In genomic region chr12:114508529-114509129, GRCh38 we compare ENCODE assay signal across 1 cellular context.
TF ChIP-seq lines count a peak whose summit lies in the region.

No MANE protein-coding gene starts in this region.

TF ChIP-seq in WTC11, 78 proteins besides CTCF, POLR2A, EP300 and RAD21 (continued from another document):
- TF ChIP-seq ZSCAN18 (CRISPR knock-in tag; IDR thresholded peaks at IDR 0.05) (no peak), RORB (CRISPR knock-in tag; IDR thresholded peaks at IDR 0.05) (no peak), ZNF532 (CRISPR knock-in tag; IDR thresholded peaks at IDR 0.05; ENCODE audit: borderline replicate concordance) (no peak), NR1H2 (CRISPR knock-in tag; IDR thresholded peaks at IDR 0.05) (no peak), KAT7 (CRISPR knock-in tag; IDR thresholded peaks at IDR 0.05; ENCODE audit: borderline replicate concordance) (no peak), ZNF317 (CRISPR knock-in tag; IDR thresholded peaks at IDR 0.05; ENCODE audit: borderline replicate concordance, low read depth) (no peak), ZBTB43 (CRISPR knock-in tag; IDR thresholded peaks at IDR 0.05) (no peak), HMGA2 (CRISPR knock-in tag; IDR thresholded peaks at IDR 0.05) (no peak), FOXK1 (CRISPR knock-in tag; IDR thresholded peaks at IDR 0.05) (no peak), STAT6 (CRISPR knock-in tag; conservative IDR thresholded peaks at IDR 0.05; ENCODE audit: low read depth) (no peak)
